ENCODE assay signal across 8 cellular contexts in genomic region chr1:169107673-169108160, GRCh38. TPM values are rescaled to one million over a fixed set of nuclear protein-coding genes. Genes with fewer than 3 reads are reported as not detected.
DNase-seq lines count a peak whose midpoint lies in the region; ATAC-seq, FAIRE-seq and TF ChIP-seq lines count a peak whose summit lies in the region.

No MANE protein-coding gene starts in this region.

- peak overlapping the region; percentile 90 for H3K9ac ChIP-seq in fibroblast of lung (ENCODE audit: insufficient read depth, low read length)

- peak overlapping the region; percentile 52 for H2AFZ ChIP-seq in fibroblast of lung (ENCODE audit: low read length)

- TF ChIP-seq CTCF in VCaP (conservative IDR thresholded peaks at IDR 0.05) = no peak
- TF ChIP-seq CTCF in fibroblast of lung (conservative IDR thresholded peaks at IDR 0.05 in 1 of 2, IDR thresholded peaks at IDR 0.05 in 1 of 2; ENCODE audit: low read depth in 1 of 2, low read length in 2 of 2) = no peak
- no peak for TF ChIP-seq CTCF in pancreas (IDR thresholded peaks at IDR 0.05)
- no peak for TF ChIP-seq CTCF in D721Med (IDR thresholded peaks at IDR 0.05; ENCODE audit: insufficient read depth, missing control alignments)

- intact Hi-C loops in pancreas (cut with DNase I) = loop anchor here in 1 of 3 donors (10.0 kb wide), 1 partner anchor 473 kb away; no protein-coding TSS in a partner anchor

- 25 to 31% methylated on average over 7 of the region's 7 CpGs for WGBS in pancreas, 2 donors

- FAIRE-seq in pancreas (lab: Jason Lieb, UNC) (no peak), D721Med (lab: Jason Lieb, UNC) (no peak)

- H3K27ac ChIP-seq in VCaP (peak overlapping the region; percentile 83; the same call in 1 of the 2 replicates), fibroblast of lung (ENCODE audit: insufficient read depth, low read length) (peak overlapping the region; percentile 94), pancreas (peak overlapping the region in 3 of 4 donors; percentile 92 to 98 (median 97))

- H3K4me3 ChIP-seq in fibroblast of lung (replicated peaks in 1 of 4; ENCODE audit: control extremely low read depth in 1 of 4, insufficient read depth in 1 of 4, low read depth in 3 of 4, low read length in 4 of 4) (peak overlapping the region; percentile 86 to 91 (median 90)), pancreas (peak overlapping the region; percentile 80 to 96 (median 93))

- DNase-seq in NCI-H82 (lab: John Stamatoyannopoulos, UW) (peak; percentile 40), NCI-H82 treated with DMSO at 0.1 percent for 48 hours (lab: John Stamatoyannopoulos, UW; ENCODE audit: unreplicated experiment) (no peak), fibroblast of lung (ENCODE audit: low read depth in 2 of 2) (peak; percentile 43 to 74), pancreas (peak in 1 of 6 donors; percentile 33), cerebellar nuclear complex (lab: John Stamatoyannopoulos, UW) (no peak), DMS114 treated with DMSO at 0.1 percent for 48 hours (lab: John Stamatoyannopoulos, UW; ENCODE audit: unreplicated experiment) (no peak), D721Med (ENCODE audit: insufficient read length, low spot score) (no peak)

- no peak for ATAC-seq in pancreas

- H3K27me3 ChIP-seq in fibroblast of lung (ENCODE audit: control insufficient read depth, insufficient read depth, low read length) = no peaks in the 10 kb centered on the region
- H3K27me3 ChIP-seq in pancreas = no peaks in the 10 kb centered on the region

- peaks cover 24% of the 10 kb centered on the region for H3K4me1 ChIP-seq in fibroblast of lung (ENCODE audit: control insufficient read depth, extremely low read depth, insufficient read depth, low read length)
- peaks cover 24 to 34% (median 24%) of the 10 kb centered on the region in 3 donors for H3K4me1 ChIP-seq in pancreas

- H3K9me3 ChIP-seq in fibroblast of lung (ENCODE audit: control insufficient read depth, insufficient read depth, low read depth, low read length) (no peaks in the 10 kb centered on the region), pancreas (no peaks in the 10 kb centered on the region)

- peaks cover 55% of the 10 kb centered on the region for H3K79me2 ChIP-seq in fibroblast of lung (ENCODE audit: control insufficient read depth, insufficient read depth, low read length)

- peak overlapping the region; percentile 97 for H3K4me2 ChIP-seq in fibroblast of lung (ENCODE audit: extremely low read depth, insufficient read depth, low read length)

- H3K36me3 ChIP-seq in fibroblast of lung (ENCODE audit: control insufficient read depth, insufficient read depth, low read length) (no peaks in the 10 kb centered on the region), pancreas (peaks cover 0 to 10% (median 5%) of the 10 kb centered on the region in 3 donors)

- H4K20me1 ChIP-seq in fibroblast of lung (ENCODE audit: control insufficient read depth, extremely low read depth, insufficient read depth, low read length) = no peaks in the 10 kb centered on the region

RNA-seq across cellular contexts. Expression of gene ATP1B1, which starts 1.2 kb away (rescaled TPM):
- total RNA-seq in fibroblast of lung (9.0 and 21.1 TPM in 2 replicates), pancreas (100 to 1,000 TPM in 5 of 6 donors, 10 to 100 TPM in 1; 95.0 to 213 (median 192) TPM)
- polyA plus RNA-seq in fibroblast of lung (31.4 and 37.9 TPM in 2 replicates), pancreas (100 to 1,000 TPM in 1 of 2 donors, 10 to 100 TPM in 1; 93.4 to 141 TPM)
- 28.1 and 28.9 TPM in 2 replicates for polyA plus RNA-seq in fibroblast of lung (2012)
- 3.8 and 6.9 TPM in 2 replicates for polyA minus RNA-seq in fibroblast of lung (ENCODE audit: low replicate concordance)

Comparison
In these comparisons a context has a peak if more than half of its experiments do, and no peak if none do; other contexts are left out.
1. DNase-seq: peak in NCI-H82 (single experiment) and fibroblast of lung (2 of 2); none in NCI-H82 treated with DMSO at 0.1 percent for 48 hours (single experiment), cerebellar nuclear complex (0 of 2), DMS114 treated with DMSO at 0.1 percent for 48 hours (single experiment) and D721Med (single experiment).
2. Peak in every context shown above with its lines, with median percentiles within 50 percentile points of each other: H3K27ac ChIP-seq.